ENCODE assay signal across 25 cellular contexts in genomic region chr18:59380706-59381105, GRCh38. TPM values are rescaled to one million over a fixed set of nuclear protein-coding genes. Genes with fewer than 3 reads are reported as not detected.
DNase-seq lines count a peak whose midpoint lies in the region; ATAC-seq, FAIRE-seq and TF ChIP-seq lines count a peak whose summit lies in the region.
"Had no signal": no experiment of that assay in that cellular context is flagged by ENCODE, and none has a peak within 500 bp of the region (broad histone marks: within the 10 kb centered on the region; RNA-seq: fewer than 3 reads in every experiment).

No MANE protein-coding gene starts in this region.

- peaks cover 2% of the 10 kb centered on the region for H3K27me3 Mint-ChIP-seq in GM23338 (ENCODE audit: insufficient read depth, low read depth, poor library complexity)
- peaks cover 20% of the 10 kb centered on the region for H3K27me3 Mint-ChIP-seq in activated naive CD8-positive, alpha-beta T cell treated with anti-CD3 and anti-CD28 coated beads, Interleukin-2, amount 50 U/mL, for 24 hours
- H3K27me3 Mint-ChIP-seq in activated CD8-positive, alpha-beta memory T cell treated with anti-CD3 and anti-CD28 coated beads, Interleukin-2, amount 10 ng/mL, durations not matched to agents 7 days and 5 days: peaks cover 24% of the 10 kb centered on the region

- H4K8ac ChIP-seq in H1 (ENCODE audit: extremely low read depth, insufficient read depth, low read length) (no peak overlapping the region), trophoblast cell (ENCODE audit: low read depth, low read length) (no peak overlapping the region)

- no peak overlapping the region for H2AK5ac ChIP-seq in H1 (ENCODE audit: low read depth, low read length)
- H2AK5ac ChIP-seq in trophoblast cell (ENCODE audit: low read length): no peak overlapping the region

- H3K27me3 ChIP-seq in GM23338 (ENCODE audit: insufficient read depth): peaks cover 6% of the 10 kb centered on the region; the same call in 1 of the 2 replicates
- H3K27me3 ChIP-seq in PC-9 (ENCODE audit: insufficient read depth, low read depth): no peaks in the 10 kb centered on the region
- H3K27me3 ChIP-seq in H1 (replicated peaks in 1 of 4; ENCODE audit: control insufficient read depth in 3 of 4, extremely low read depth in 1 of 4, insufficient read depth in 3 of 4, low read length in 3 of 4): peaks cover 0 to 11% (median 3%) of the 10 kb centered on the region in 4 experiments; a peak in 5 of 7 replicates
- no peaks in the 10 kb centered on the region for H3K27me3 ChIP-seq in trophoblast cell (ENCODE audit: insufficient read depth, low read length)
- H3K27me3 ChIP-seq: BLaER1 treated with 17β-estradiol and CSF1 and Interleukin-3, amounts not matched to agents 10 nM and 100 nM had no signal

- no peak overlapping the region for H3K4ac ChIP-seq in H1 (replicated peaks; ENCODE audit: insufficient read length, low read depth, low read length)
- no peak overlapping the region for H3K4ac ChIP-seq in trophoblast cell (ENCODE audit: low read depth, low read length)

- 74% methylated on average over 5 of the region's 5 CpGs; no CpG with 5 or more reads in 1 of the 2 experiments for WGBS in H1 (ENCODE audit: extremely low coverage in 1 of 2, insufficient coverage in 1 of 2, insufficient read length in 1 of 2, insufficient replicate concordance in 2 of 2, low coverage in 1 of 2, low lambda C conversion rate in 2 of 2, missing lambda C conversion rate in 1 of 2), 2 experiments
- no CpG with 5 or more reads among the region's 5 CpGs for WGBS in trophoblast cell (ENCODE audit: extremely low coverage, insufficient coverage, insufficient read length)

- H3K23ac ChIP-seq in H1 (ENCODE audit: insufficient read length) (no peak overlapping the region), trophoblast cell (ENCODE audit: low read length) (no peak overlapping the region)

- no TSS peak for BruUV-seq in PC-9 (replicated peaks; lab: Mats Ljungman, UMichigan)

- DNase-seq in GM23338 (ENCODE audit: low spot score): no peak
- peak; percentile 38 to 62 for DNase-seq in PC-9
- no peak for DNase-seq in H1 (ENCODE audit: low read depth in 1 of 2, low spot score in 2 of 2)
- peak; percentile 42 to 58 for DNase-seq in trophoblast cell
- DNase-seq in activated naive CD8-positive, alpha-beta T cell treated with anti-CD3 and anti-CD28 coated beads, Interleukin-2, amount 50 U/mL, for 24 hours: no peak
- DNase-seq in activated CD8-positive, alpha-beta memory T cell treated with anti-CD3 and anti-CD28 coated beads, Interleukin-2, amount 10 ng/mL, durations not matched to agents 7 days and 5 days: no peak
- no peak for DNase-seq in hepatic stellate cell (ENCODE audit: low spot score)
- DNase-seq: AML-193; CD4-positive, alpha-beta T cell; CD8-positive, alpha-beta T cell; DMS 273 treated with DMSO at 0.1 percent for 48 hours; DMS153; DMS53; DMS79; DND-41; EL; GDM1 had no signal

- H2BK120ac ChIP-seq in H1 (replicated peaks; ENCODE audit: low read depth, low read length): no peak overlapping the region
- no peak overlapping the region for H2BK120ac ChIP-seq in trophoblast cell (ENCODE audit: insufficient read depth, low read length, poor library complexity)

- H3K4me3 ChIP-seq in GM23338: no peak overlapping the region
- no peak overlapping the region for H3K4me3 ChIP-seq in PC-9
- H3K4me3 ChIP-seq in H1 (ENCODE audit: extremely low read depth in 1 of 4, insufficient read depth in 2 of 4, low read depth in 3 of 4, low read length in 4 of 4): no peak overlapping the region
- H3K4me3 ChIP-seq in trophoblast cell (ENCODE audit: low read depth, low read length): no peak overlapping the region
- H3K4me3 ChIP-seq: A549; BLaER1 treated with 17β-estradiol and CSF1 and Interleukin-3, amounts not matched to agents 10 nM and 100 nM; GM12878 had no signal

- peaks cover 17% of the 10 kb centered on the region for H3K4me1 Mint-ChIP-seq in GM23338
- peaks cover 43% of the 10 kb centered on the region for H3K4me1 Mint-ChIP-seq in activated naive CD8-positive, alpha-beta T cell treated with anti-CD3 and anti-CD28 coated beads, Interleukin-2, amount 50 U/mL, for 24 hours
- H3K4me1 Mint-ChIP-seq in activated CD8-positive, alpha-beta memory T cell treated with anti-CD3 and anti-CD28 coated beads, Interleukin-2, amount 10 ng/mL, durations not matched to agents 7 days and 5 days: no peaks in the 10 kb centered on the region

- H3K79me1 ChIP-seq in H1 (ENCODE audit: low read depth, low read length): no peaks in the 10 kb centered on the region
- no peaks in the 10 kb centered on the region for H3K79me1 ChIP-seq in trophoblast cell (ENCODE audit: low read length)

- no peak overlapping the region for H2BK15ac ChIP-seq in H1 (ENCODE audit: low read length)

- CTCF ChIA-PET in PC-9 (lab: Charles Lee): no interaction called here
- CTCF ChIA-PET in H1 (lab: Charles Lee; ENCODE audit: partially characterized antibody): interaction anchor here (1.9 kb wide), 1 partner anchor 9 kb away, joined by 5 read pairs; no protein-coding TSS in a partner anchor
- CTCF ChIA-PET in activated CD8-positive, alpha-beta memory T cell treated with anti-CD3 and anti-CD28 coated beads, Interleukin-2, amount 10 ng/mL, durations not matched to agents 7 days and 5 days (lab: Charles Lee): no interaction called here

- no peak overlapping the region for H3K27ac Mint-ChIP-seq in GM23338
- no peak overlapping the region for H3K27ac Mint-ChIP-seq in activated naive CD8-positive, alpha-beta T cell treated with anti-CD3 and anti-CD28 coated beads, Interleukin-2, amount 50 U/mL, for 24 hours
- H3K27ac Mint-ChIP-seq in activated CD8-positive, alpha-beta memory T cell treated with anti-CD3 and anti-CD28 coated beads, Interleukin-2, amount 10 ng/mL, durations not matched to agents 7 days and 5 days: no peak overlapping the region
- H3K27ac Mint-ChIP-seq: B cell; CD4-positive, alpha-beta T cell; CD8-positive, alpha-beta T cell had no signal

- H2BK5ac ChIP-seq in H1 (ENCODE audit: low read depth, low read length): no peak overlapping the region
- H2BK5ac ChIP-seq in trophoblast cell (ENCODE audit: low read depth, low read length, poor library complexity): no peak overlapping the region

- intact Hi-C loops in PC-9 (cut with micrococcal nuclease; ENCODE audit: unreplicated experiment): loop anchor here (5.0 kb wide), 1 partner anchor 78 kb away; no protein-coding TSS in a partner anchor

- ATAC-seq in GM23338: no peak
- no peak for ATAC-seq in activated naive CD8-positive, alpha-beta T cell treated with anti-CD3 and anti-CD28 coated beads, Interleukin-2, amount 50 U/mL, for 24 hours
- no peak for ATAC-seq in activated CD8-positive, alpha-beta memory T cell treated with anti-CD3 and anti-CD28 coated beads, Interleukin-2, amount 10 ng/mL, durations not matched to agents 7 days and 5 days
- ATAC-seq: A549; CD8-positive, alpha-beta T cell; GM12878 had no signal

- no peak overlapping the region for H3K18ac ChIP-seq in H1 (ENCODE audit: extremely low read depth, low read length)
- no peak overlapping the region for H3K18ac ChIP-seq in trophoblast cell (ENCODE audit: low read length)

- H3K9me3 ChIP-seq in PC-9 (ENCODE audit: insufficient read depth, low read depth) (no peaks in the 10 kb centered on the region), H1 (ENCODE audit: insufficient read depth in 2 of 2, low read depth in 1 of 2, low read length in 1 of 2) (no peaks in the 10 kb centered on the region), trophoblast cell (ENCODE audit: insufficient read depth, low read depth, low read length) (no peaks in the 10 kb centered on the region)
- H3K9me3 ChIP-seq: A549; BLaER1 treated with 17β-estradiol and CSF1 and Interleukin-3, amounts not matched to agents 10 nM and 100 nM had no signal

- H3K56ac ChIP-seq in H1 (replicated peaks; ENCODE audit: insufficient read length, low read depth, low read length): no peak overlapping the region

- H3K14ac ChIP-seq in H1 (ENCODE audit: insufficient read length): no peak overlapping the region
- no peak overlapping the region for H3K14ac ChIP-seq in trophoblast cell (ENCODE audit: low read length)

- no peak overlapping the region for H2BK20ac ChIP-seq in H1 (ENCODE audit: low read length)

- H3K36me3 ChIP-seq in GM23338 (ENCODE audit: insufficient read depth) (no peaks in the 10 kb centered on the region), PC-9 (ENCODE audit: low read depth) (no peaks in the 10 kb centered on the region), H1 (ENCODE audit: control insufficient read depth in 2 of 4, insufficient read depth in 4 of 4, low read length in 3 of 4) (no peaks in the 10 kb centered on the region), trophoblast cell (ENCODE audit: control insufficient read depth in 1 of 2, insufficient read depth in 2 of 2, low read length in 2 of 2) (no peaks in the 10 kb centered on the region)
- H3K36me3 ChIP-seq: BLaER1 treated with 17β-estradiol and CSF1 and Interleukin-3, amounts not matched to agents 10 nM and 100 nM had no signal

- no peak overlapping the region for H3K27ac ChIP-seq in GM23338 (ENCODE audit: low read depth)
- no peak overlapping the region for H3K27ac ChIP-seq in PC-9
- no peak overlapping the region for H3K27ac ChIP-seq in H1 (ENCODE audit: low read depth, low read length)
- no peak overlapping the region for H3K27ac ChIP-seq in trophoblast cell (ENCODE audit: low read depth, low read length)
- H3K27ac ChIP-seq: 22Rv1; A549; BLaER1 treated with 17β-estradiol and CSF1 and Interleukin-3, amounts not matched to agents 10 nM and 100 nM; C4-2B had no signal

- H4K5ac ChIP-seq in H1 (ENCODE audit: insufficient read length, low read depth, low read length): no peak overlapping the region

- H3K36me3 Mint-ChIP-seq in GM23338 (ENCODE audit: low read depth): no peaks in the 10 kb centered on the region
- H3K36me3 Mint-ChIP-seq in activated naive CD8-positive, alpha-beta T cell treated with anti-CD3 and anti-CD28 coated beads, Interleukin-2, amount 50 U/mL, for 24 hours (ENCODE audit: low read depth): no peaks in the 10 kb centered on the region
- no peaks in the 10 kb centered on the region for H3K36me3 Mint-ChIP-seq in activated CD8-positive, alpha-beta memory T cell treated with anti-CD3 and anti-CD28 coated beads, Interleukin-2, amount 10 ng/mL, durations not matched to agents 7 days and 5 days
- H3K36me3 Mint-ChIP-seq: CD8-positive, alpha-beta T cell had no signal

- H3K4me1 ChIP-seq in GM23338 (ENCODE audit: insufficient read depth) (peaks cover 11% of the 10 kb centered on the region; the same call in 1 of the 2 replicates), PC-9 (replicated peaks; ENCODE audit: insufficient read depth) (0 out of 2 replicates have a peak, but pooled peaks cover 6% of the 10 kb centered on the region), H1 (replicated peaks in 1 of 4; ENCODE audit: control insufficient read depth in 3 of 4, insufficient read depth in 4 of 4, low read length in 3 of 4) (peaks cover 0 to 3% (median 0%) of the 10 kb centered on the region in 4 experiments; a peak in 1 of 7 replicates), trophoblast cell (ENCODE audit: control insufficient read depth in 1 of 2, insufficient read depth in 2 of 2, low read length in 2 of 2) (no peaks in the 10 kb centered on the region)
- H3K4me1 ChIP-seq: A549 had no signal

- H2BK12ac ChIP-seq in H1 (ENCODE audit: low read depth, low read length): no peak overlapping the region
- H2BK12ac ChIP-seq in trophoblast cell (ENCODE audit: low read length): no peak overlapping the region

- no peak for FAIRE-seq in H1 (lab: Jason Lieb, UNC)
- FAIRE-seq: A549, GM12878, GM12892, GM18507 had no signal

- H4K12ac ChIP-seq in trophoblast cell (ENCODE audit: low read depth, low read length): no peak overlapping the region

- TF ChIP-seq RAD21 in H1 (IDR thresholded peaks at IDR 0.05 in 1 of 2, conservative IDR thresholded peaks at IDR 0.05 in 1 of 2; ENCODE audit: low read depth in 2 of 2, low read length in 2 of 2): no peak

- no peak for TF ChIP-seq EP300 in H1 (IDR thresholded peaks at IDR 0.05; ENCODE audit: borderline replicate concordance in 1 of 2, low read depth in 2 of 2, low read length in 2 of 2)

- H3K79me2 ChIP-seq in GM23338 (replicated peaks; ENCODE audit: insufficient read depth) (no peaks in the 10 kb centered on the region), PC-9 (ENCODE audit: low read depth) (no peaks in the 10 kb centered on the region), H1 (ENCODE audit: control insufficient read depth in 1 of 2, insufficient read depth in 2 of 2, low read length in 2 of 2) (no peaks in the 10 kb centered on the region), trophoblast cell (ENCODE audit: control insufficient read depth, insufficient read depth, low read length, poor library complexity) (no peaks in the 10 kb centered on the region)

- TF ChIP-seq CTCF in GM23338 (conservative IDR thresholded peaks at IDR 0.05; ENCODE audit: low read depth in 2 of 2): no peak
- no peak for TF ChIP-seq CTCF in PC-9 (conservative IDR thresholded peaks at IDR 0.05)
- TF ChIP-seq CTCF in H1 (IDR thresholded peaks at IDR 0.05; ENCODE audit: control extremely low read depth in 1 of 3, insufficient read depth in 1 of 3, low read depth in 1 of 3, low read length in 3 of 3): no peak

- no peaks in the 10 kb centered on the region for H3K9me3 Mint-ChIP-seq in GM23338
- H3K9me3 Mint-ChIP-seq in activated naive CD8-positive, alpha-beta T cell treated with anti-CD3 and anti-CD28 coated beads, Interleukin-2, amount 50 U/mL, for 24 hours: no peaks in the 10 kb centered on the region
- no peaks in the 10 kb centered on the region for H3K9me3 Mint-ChIP-seq in activated CD8-positive, alpha-beta memory T cell treated with anti-CD3 and anti-CD28 coated beads, Interleukin-2, amount 10 ng/mL, durations not matched to agents 7 days and 5 days (ENCODE audit: low read depth)
- H3K9me3 Mint-ChIP-seq: CD4-positive, alpha-beta T cell; CD8-positive, alpha-beta T cell had no signal

- H2AFZ ChIP-seq in GM23338 (peak overlapping the region; percentile 69; the same call in 1 of the 2 replicates), PC-9 (no peak overlapping the region), H1 (ENCODE audit: low read length) (peak overlapping the region; percentile 5; the same call in 1 of the 2 replicates), trophoblast cell (ENCODE audit: insufficient read depth, low read length, poor library complexity) (no peak overlapping the region)

- 0 out of 2 replicates have a peak overlapping the region, but pooled peaks have one; percentile 29 for H3K4me2 ChIP-seq in GM23338
- H3K4me2 ChIP-seq in PC-9: no peak overlapping the region
- H3K4me2 ChIP-seq in H1 (ENCODE audit: insufficient read depth in 1 of 2, low read depth in 2 of 2, low read length in 2 of 2): no peak overlapping the region
- no peak overlapping the region for H3K4me2 ChIP-seq in trophoblast cell (ENCODE audit: low read length)
- H3K4me2 ChIP-seq: A549; BLaER1 treated with 17β-estradiol and CSF1 and Interleukin-3, amounts not matched to agents 10 nM and 100 nM had no signal

- H3K9ac ChIP-seq in H1 (replicated peaks in 1 of 4; ENCODE audit: extremely low read depth in 1 of 4, low read depth in 3 of 4, low read length in 3 of 4) (no peak overlapping the region), trophoblast cell (ENCODE audit: low read length) (no peak overlapping the region)
- H3K9ac ChIP-seq: BLaER1 treated with 17β-estradiol and CSF1 and Interleukin-3, amounts not matched to agents 10 nM and 100 nM had no signal

- POLR2A ChIA-PET in PC-9 (lab: Charles Lee; ENCODE audit: unreplicated experiment) (interaction anchor here (0.8 kb wide), 1 partner anchor 22 kb away, joined by 9 read pairs; the partner anchor contains the start of gene LMAN1), H1 (lab: Charles Lee; ENCODE audit: partially characterized antibody) (no interaction called here)

- no peaks in the 10 kb centered on the region for H3K23me2 ChIP-seq in H1 (ENCODE audit: low read depth, low read length)

- no peak for TF ChIP-seq POLR2A in H1 (IDR thresholded peaks at IDR 0.05; ENCODE audit: control extremely low read depth in 1 of 2, low read depth in 2 of 2, low read length in 2 of 2)

- no peaks in the 10 kb centered on the region for H3F3A ChIP-seq in GM23338 (replicated peaks; ENCODE audit: low read depth)
- no peaks in the 10 kb centered on the region for H3F3A ChIP-seq in PC-9 (ENCODE audit: insufficient read depth, low read depth)

- H4K91ac ChIP-seq in H1 (replicated peaks; ENCODE audit: insufficient read length, low read length) (no peak overlapping the region), trophoblast cell (ENCODE audit: low read depth, low read length) (no peak overlapping the region)

- no peak overlapping the region for H3K4me3 Mint-ChIP-seq in GM23338
- no peak overlapping the region for H3K4me3 Mint-ChIP-seq in activated naive CD8-positive, alpha-beta T cell treated with anti-CD3 and anti-CD28 coated beads, Interleukin-2, amount 50 U/mL, for 24 hours
- no peak overlapping the region for H3K4me3 Mint-ChIP-seq in activated CD8-positive, alpha-beta memory T cell treated with anti-CD3 and anti-CD28 coated beads, Interleukin-2, amount 10 ng/mL, durations not matched to agents 7 days and 5 days
- H3K4me3 Mint-ChIP-seq: B cell; CD4-positive, alpha-beta T cell; CD8-positive, alpha-beta T cell had no signal

- H4K20me1 ChIP-seq in GM23338 (replicated peaks; ENCODE audit: insufficient read depth) (no peaks in the 10 kb centered on the region), PC-9 (ENCODE audit: insufficient read depth) (no peaks in the 10 kb centered on the region), H1 (replicated peaks in 1 of 2; ENCODE audit: control insufficient read depth in 1 of 2, insufficient read depth in 2 of 2, low read length in 2 of 2) (no peaks in the 10 kb centered on the region)
- H4K20me1 ChIP-seq: BLaER1 treated with 17β-estradiol and CSF1 and Interleukin-3, amounts not matched to agents 10 nM and 100 nM had no signal

- no peaks in the 10 kb centered on the region for H3K9me2 ChIP-seq in GM23338 (ENCODE audit: insufficient read depth)
- H3K9me2 ChIP-seq in PC-9 (ENCODE audit: insufficient read depth): no peaks in the 10 kb centered on the region

RNA-seq across cellular contexts. Expression of gene LMAN1, which starts 21.6 kb away (rescaled TPM):
- total RNA-seq in GM23338 (2014; rRNA removed; shearing (Covaris generic)): 94.3 and 111 TPM in 2 replicates
- polyA plus RNA-seq in GM23338 (2016; fragmentation: Nextera tagmentation; extraction: Ambion mirVana) (131 and 134 TPM in 2 replicates), H1 (2011; rRNA removed) (17.5 and 20.3 TPM in 2 replicates)
- 77.3 and 78.3 TPM in 2 replicates for total RNA-seq in PC-9 (2021)
- total RNA-seq in H1 (2021; fragmentation: NEBNext Ultra II Directional; extraction: Animal tissue kit (Norgen Biotek cat#: 25700)): 69.7 and 73.6 TPM in 2 replicates
- polyA plus RNA-seq in H1 (2011; cell fraction: cytosol; rRNA removed): 34.2 TPM
- polyA plus RNA-seq in H1 (2011; cell fraction: nucleus; rRNA removed): 18.9 TPM
- 29.2 to 45.2 TPM (median 37.2 TPM) in 4 replicates for polyA plus RNA-seq in H1 (2012, experiment 1 of 2)
- 2.2 TPM for polyA plus RNA-seq in H1 (2012, experiment 2 of 2)
- polyA plus RNA-seq in H1 (2013, experiment 1 of 2): 121 TPM
- 135 TPM for polyA plus RNA-seq in H1 (2013, experiment 2 of 2)
- polyA minus RNA-seq in H1 (2011; rRNA and poly(A)+ RNA removed): 29.3 and 42.9 TPM in 2 replicates
- 75.4 TPM for polyA minus RNA-seq in H1 (2011; cell fraction: cytosol; rRNA and poly(A)+ RNA removed)
- polyA minus RNA-seq in H1 (2011; cell fraction: nucleus; rRNA and poly(A)+ RNA removed): 86.4 TPM
- polyA plus RNA-seq in trophoblast cell (2013): 125 and 137 TPM in 2 replicates
- total RNA-seq in activated CD8-positive, alpha-beta memory T cell treated with anti-CD3 and anti-CD28 coated beads, Interleukin-2, amount 10 ng/mL, durations not matched to agents 7 days and 5 days: 10 to 100 TPM; 69.5 to 87.8 TPM

Comparison
In these comparisons a context has a peak if more than half of its experiments do, and no peak if none do; other contexts are left out.
1. DNase-seq: peak in PC-9 (2 of 2) and trophoblast cell (2 of 2); none in GM23338 (single experiment), H1 (0 of 2), activated naive CD8-positive, alpha-beta T cell treated with anti-CD3 and anti-CD28 coated beads, Interleukin-2, amount 50 U/mL, for 24 hours (single experiment), activated CD8-positive, alpha-beta memory T cell treated with anti-CD3 and anti-CD28 coated beads, Interleukin-2, amount 10 ng/mL, durations not matched to agents 7 days and 5 days (single experiment) and hepatic stellate cell (single experiment).
2. H2AFZ ChIP-seq: peak in GM23338 (single experiment) and H1 (single experiment); none in PC-9 (single experiment) and trophoblast cell (single experiment).